Comparison of ENCODE assay signal across 2 cellular contexts in the genomic region with DNA sequence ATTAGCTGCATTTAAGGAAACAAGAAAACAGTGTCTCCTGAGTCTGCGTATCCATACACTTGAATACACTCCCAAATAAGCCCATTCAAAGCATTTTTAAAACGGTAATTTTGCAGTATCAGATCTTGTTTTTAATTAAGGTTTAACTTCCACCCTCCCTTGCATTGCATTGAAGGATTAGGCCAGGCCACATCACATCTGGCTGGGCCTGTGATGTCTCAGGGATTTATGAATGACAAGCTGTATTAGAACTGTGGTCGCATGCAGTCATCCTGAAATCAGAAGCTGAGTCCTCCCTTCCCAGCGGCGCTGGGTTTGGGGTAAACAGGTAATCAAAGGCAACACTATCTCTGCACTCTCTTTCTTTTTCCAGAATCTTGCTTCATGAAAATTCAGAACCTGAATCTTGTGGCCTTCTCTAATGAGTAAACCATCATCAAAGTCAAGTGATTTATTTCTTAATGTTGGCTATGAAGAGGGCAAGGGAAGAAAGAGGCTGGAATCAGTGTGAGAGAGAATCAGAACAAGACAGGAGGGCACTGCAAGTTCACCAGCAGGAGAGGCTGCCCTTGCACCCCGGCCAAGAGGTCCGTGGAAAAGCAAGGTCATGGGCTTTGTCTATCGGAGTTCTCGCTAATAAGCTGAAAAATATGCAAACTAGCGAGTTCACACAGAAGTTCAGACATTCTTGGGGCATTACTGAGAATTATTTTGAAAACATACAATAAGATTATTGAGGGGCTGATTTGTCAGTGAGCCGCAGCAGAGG.
TF ChIP-seq lines count a peak whose summit lies in the region.

No MANE protein-coding gene starts in this region.

TF ChIP-seq in SK-N-SH, 30 proteins besides CTCF, POLR2A, EP300 and RAD21 (continued from another document):
- TF ChIP-seq, protein P1, sequence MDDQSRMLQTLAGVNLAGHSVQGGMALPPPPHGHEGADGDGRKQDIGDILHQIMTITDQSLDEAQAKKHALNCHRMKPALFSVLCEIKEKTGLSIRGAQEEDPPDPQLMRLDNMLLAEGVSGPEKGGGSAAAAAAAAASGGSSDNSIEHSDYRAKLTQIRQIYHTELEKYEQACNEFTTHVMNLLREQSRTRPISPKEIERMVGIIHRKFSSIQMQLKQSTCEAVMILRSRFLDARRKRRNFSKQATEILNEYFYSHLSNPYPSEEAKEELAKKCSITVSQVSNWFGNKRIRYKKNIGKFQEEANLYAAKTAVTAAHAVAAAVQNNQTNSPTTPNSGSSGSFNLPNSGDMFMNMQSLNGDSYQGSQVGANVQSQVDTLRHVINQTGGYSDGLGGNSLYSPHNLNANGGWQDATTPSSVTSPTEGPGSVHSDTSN (IDR thresholded peaks at IDR 0.05), result no peak
- TF ChIP-seq YY1 (IDR thresholded peaks at IDR 0.05; ENCODE audit: low read depth), result no peak

TF ChIP-seq in SK-N-SH treated with all-trans-retinoic acid at 6 μM for 48 hours, 23 proteins besides CTCF, POLR2A, EP300 and RAD21 (continued from another document):
- TF ChIP-seq, protein P2, sequence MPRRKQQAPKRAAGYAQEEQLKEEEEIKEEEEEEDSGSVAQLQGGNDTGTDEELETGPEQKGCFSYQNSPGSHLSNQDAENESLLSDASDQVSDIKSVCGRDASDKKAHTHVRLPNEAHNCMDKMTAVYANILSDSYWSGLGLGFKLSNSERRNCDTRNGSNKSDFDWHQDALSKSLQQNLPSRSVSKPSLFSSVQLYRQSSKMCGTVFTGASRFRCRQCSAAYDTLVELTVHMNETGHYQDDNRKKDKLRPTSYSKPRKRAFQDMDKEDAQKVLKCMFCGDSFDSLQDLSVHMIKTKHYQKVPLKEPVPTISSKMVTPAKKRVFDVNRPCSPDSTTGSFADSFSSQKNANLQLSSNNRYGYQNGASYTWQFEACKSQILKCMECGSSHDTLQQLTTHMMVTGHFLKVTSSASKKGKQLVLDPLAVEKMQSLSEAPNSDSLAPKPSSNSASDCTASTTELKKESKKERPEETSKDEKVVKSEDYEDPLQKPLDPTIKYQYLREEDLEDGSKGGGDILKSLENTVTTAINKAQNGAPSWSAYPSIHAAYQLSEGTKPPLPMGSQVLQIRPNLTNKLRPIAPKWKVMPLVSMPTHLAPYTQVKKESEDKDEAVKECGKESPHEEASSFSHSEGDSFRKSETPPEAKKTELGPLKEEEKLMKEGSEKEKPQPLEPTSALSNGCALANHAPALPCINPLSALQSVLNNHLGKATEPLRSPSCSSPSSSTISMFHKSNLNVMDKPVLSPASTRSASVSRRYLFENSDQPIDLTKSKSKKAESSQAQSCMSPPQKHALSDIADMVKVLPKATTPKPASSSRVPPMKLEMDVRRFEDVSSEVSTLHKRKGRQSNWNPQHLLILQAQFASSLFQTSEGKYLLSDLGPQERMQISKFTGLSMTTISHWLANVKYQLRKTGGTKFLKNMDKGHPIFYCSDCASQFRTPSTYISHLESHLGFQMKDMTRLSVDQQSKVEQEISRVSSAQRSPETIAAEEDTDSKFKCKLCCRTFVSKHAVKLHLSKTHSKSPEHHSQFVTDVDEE (CRISPR knock-in tag; IDR thresholded peaks at IDR 0.05), result no peak
- TF ChIP-seq ZFP3 (CRISPR knock-in tag; IDR thresholded peaks at IDR 0.05), result no peak
- no peak for TF ChIP-seq PPARA (CRISPR knock-in tag; IDR thresholded peaks at IDR 0.05; ENCODE audit: borderline replicate concordance)
- TF ChIP-seq, protein P3, sequence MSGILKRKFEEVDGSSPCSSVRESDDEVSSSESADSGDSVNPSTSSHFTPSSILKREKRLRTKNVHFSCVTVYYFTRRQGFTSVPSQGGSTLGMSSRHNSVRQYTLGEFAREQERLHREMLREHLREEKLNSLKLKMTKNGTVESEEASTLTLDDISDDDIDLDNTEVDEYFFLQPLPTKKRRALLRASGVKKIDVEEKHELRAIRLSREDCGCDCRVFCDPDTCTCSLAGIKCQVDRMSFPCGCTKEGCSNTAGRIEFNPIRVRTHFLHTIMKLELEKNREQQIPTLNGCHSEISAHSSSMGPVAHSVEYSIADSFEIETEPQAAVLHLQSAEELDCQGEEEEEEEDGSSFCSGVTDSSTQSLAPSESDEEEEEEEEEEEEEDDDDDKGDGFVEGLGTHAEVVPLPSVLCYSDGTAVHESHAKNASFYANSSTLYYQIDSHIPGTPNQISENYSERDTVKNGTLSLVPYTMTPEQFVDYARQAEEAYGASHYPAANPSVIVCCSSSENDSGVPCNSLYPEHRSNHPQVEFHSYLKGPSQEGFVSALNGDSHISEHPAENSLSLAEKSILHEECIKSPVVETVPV (CRISPR knock-in tag; IDR thresholded peaks at IDR 0.05), result no peak
- no peak for TF ChIP-seq ISL1 (CRISPR knock-in tag; IDR thresholded peaks at IDR 0.05)
- no peak for TF ChIP-seq BACH2 (CRISPR knock-in tag; IDR thresholded peaks at IDR 0.05; ENCODE audit: borderline replicate concordance)
- TF ChIP-seq, protein P4, sequence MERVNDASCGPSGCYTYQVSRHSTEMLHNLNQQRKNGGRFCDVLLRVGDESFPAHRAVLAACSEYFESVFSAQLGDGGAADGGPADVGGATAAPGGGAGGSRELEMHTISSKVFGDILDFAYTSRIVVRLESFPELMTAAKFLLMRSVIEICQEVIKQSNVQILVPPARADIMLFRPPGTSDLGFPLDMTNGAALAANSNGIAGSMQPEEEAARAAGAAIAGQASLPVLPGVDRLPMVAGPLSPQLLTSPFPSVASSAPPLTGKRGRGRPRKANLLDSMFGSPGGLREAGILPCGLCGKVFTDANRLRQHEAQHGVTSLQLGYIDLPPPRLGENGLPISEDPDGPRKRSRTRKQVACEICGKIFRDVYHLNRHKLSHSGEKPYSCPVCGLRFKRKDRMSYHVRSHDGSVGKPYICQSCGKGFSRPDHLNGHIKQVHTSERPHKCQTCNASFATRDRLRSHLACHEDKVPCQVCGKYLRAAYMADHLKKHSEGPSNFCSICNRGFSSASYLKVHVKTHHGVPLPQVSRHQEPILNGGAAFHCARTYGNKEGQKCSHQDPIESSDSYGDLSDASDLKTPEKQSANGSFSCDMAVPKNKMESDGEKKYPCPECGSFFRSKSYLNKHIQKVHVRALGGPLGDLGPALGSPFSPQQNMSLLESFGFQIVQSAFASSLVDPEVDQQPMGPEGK (CRISPR knock-in tag; IDR thresholded peaks at IDR 0.05; ENCODE audit: borderline replicate concordance), result no peak
- no peak for TF ChIP-seq GLIS3 (CRISPR knock-in tag; IDR thresholded peaks at IDR 0.05)
- no peak for TF ChIP-seq ZFP30 (CRISPR knock-in tag; IDR thresholded peaks at IDR 0.05)
- TF ChIP-seq SNAI2 (CRISPR knock-in tag; IDR thresholded peaks at IDR 0.05), result no peak
- no peak for TF ChIP-seq ESRRG (CRISPR knock-in tag; IDR thresholded peaks at IDR 0.05)
- no peak for TF ChIP-seq CSDC2 (CRISPR knock-in tag; IDR thresholded peaks at IDR 0.05)
- no peak for TF ChIP-seq ARNTL (CRISPR knock-in tag; IDR thresholded peaks at IDR 0.05; ENCODE audit: borderline replicate concordance, low read depth)
- no peak for TF ChIP-seq TOX (CRISPR knock-in tag; IDR thresholded peaks at IDR 0.05; ENCODE audit: borderline replicate concordance)
